Comparison of ENCODE assay signal across 9 cellular contexts in genomic region chr6:149140137-149140909, GRCh38.
DNase-seq lines count a peak whose midpoint lies in the region; ATAC-seq and TF ChIP-seq lines count a peak whose summit lies in the region.
"Had no signal": no experiment of that assay in that cellular context is flagged by ENCODE, and none has a peak within 500 bp of the region (broad histone marks: within the 10 kb centered on the region; RNA-seq: fewer than 3 reads in every experiment).

No MANE protein-coding gene starts in this region.

- H3K36me3 ChIP-seq in vagina, result no peaks in the 10 kb centered on the region

- no peaks in the 10 kb centered on the region for H3K4me1 ChIP-seq in vagina

- H3K9me3 Mint-ChIP-seq in mesothelial cell of epicardium, result peaks cover 11% of the 10 kb centered on the region

- ATAC-seq in GM18508 (IDR thresholded peaks at IDR 0.05; ENCODE audit: insufficient read depth, unreplicated experiment) (peak; percentile 34), HG02884 (IDR thresholded peaks at IDR 0.05; ENCODE audit: unreplicated experiment) (peak; percentile 80), sciatic nerve (no peak)
- ATAC-seq: HCT116 had no signal

- no peak overlapping the region for H3K4me3 ChIP-seq in vagina

- peak; percentile 75 for DNase-seq in activated CD4-positive, alpha-beta T cell treated with anti-CD3 and anti-CD28 coated beads for 48 hours
- DNase-seq in mesothelial cell of epicardium (ENCODE audit: low spot score in 2 of 2, unreplicated experiment in 2 of 2), result no peak
- no peak for DNase-seq in C1 segment of cervical spinal cord (lab: John Stamatoyannopoulos, UW)
- no peak for DNase-seq in vagina (ENCODE audit: extremely low spot score in 2 of 2)
- DNase-seq in sciatic nerve (ENCODE audit: low spot score), result no peak
- no peak for DNase-seq in NCI-H2171 treated with DMSO at 0.1 percent for 48 hours (lab: John Stamatoyannopoulos, UW)

- TF ChIP-seq POLR2A in vagina (IDR thresholded peaks at IDR 0.05), result no peak

- H3K27me3 ChIP-seq in vagina, result no peaks in the 10 kb centered on the region

- H3K27me3 Mint-ChIP-seq in mesothelial cell of epicardium (ENCODE audit: low read depth), result no peaks in the 10 kb centered on the region

- no peak overlapping the region for H3K27ac ChIP-seq in vagina

- peaks cover 16% of the 10 kb centered on the region for H3K4me1 Mint-ChIP-seq in mesothelial cell of epicardium

- no peak overlapping the region for H3K4me3 Mint-ChIP-seq in mesothelial cell of epicardium

- peak overlapping the region; percentile 31 for H3K27ac Mint-ChIP-seq in mesothelial cell of epicardium

- TF ChIP-seq CTCF in mesothelial cell of epicardium (IDR thresholded peaks at IDR 0.05; ENCODE audit: unreplicated experiment) (no peak), vagina (IDR thresholded peaks at IDR 0.05) (no peak)

- intact Hi-C loops in vagina (cut with DNase I), result no loop called here
- intact Hi-C loops in sciatic nerve (cut with DNase I), result no loop called here

- H3K9me3 ChIP-seq in vagina, result no peaks in the 10 kb centered on the region

- no peaks in the 10 kb centered on the region for H3K36me3 Mint-ChIP-seq in mesothelial cell of epicardium
